In genomic region chr1:201059401-201059800, GRCh38 we compare ENCODE assay signal across 2 cellular contexts.
TF ChIP-seq lines count a peak whose summit lies in the region.

No MANE protein-coding gene starts in this region.

TF ChIP-seq in IMR-90, 13 proteins besides CTCF, POLR2A, EP300 and RAD21:
- TF ChIP-seq CEBPB (IDR thresholded peaks at IDR 0.05; ENCODE audit: low read depth, low read length) = no peak

TF ChIP-seq in K562, 482 proteins besides CTCF, POLR2A, EP300 and RAD21:
- no peak for TF ChIP-seq RFX5 (IDR thresholded peaks at IDR 0.05; ENCODE audit: low read depth, low read length)
- TF ChIP-seq ZFP36 (IDR thresholded peaks at IDR 0.05; ENCODE audit: low read depth, low read length, partially characterized antibody) = peak; percentile 72
